In genomic region chr10:1056326-1057105, GRCh38 we compare ENCODE assay signal across 1 cellular context.
TF ChIP-seq lines count a peak whose summit lies in the region.

TSS of gene WDR37 (plus strand) at chr10:1056385. CDS start at chr10:1072156, 15,771 bp downstream.

TF ChIP-seq in GM23338, 12 proteins besides CTCF, POLR2A, EP300 and RAD21 (continued from another document):
- TF ChIP-seq ZNF462 (CRISPR knock-in tag; IDR thresholded peaks at IDR 0.05) (no peak), ETS1 (IDR thresholded peaks at IDR 0.05) (peak; percentile 81), CREB1 (CRISPR knock-in tag; IDR thresholded peaks at IDR 0.05; ENCODE audit: low read depth) (peak; percentile 56; the same call in 1 of the 2 replicates), ZNF331 (CRISPR knock-in tag; IDR thresholded peaks at IDR 0.05; ENCODE audit: low read depth) (no peak), ZNF114 (CRISPR knock-in tag; IDR thresholded peaks at IDR 0.05) (no peak), REST (IDR thresholded peaks at IDR 0.05; ENCODE audit: unreplicated experiment) (no peak), POLR2AphosphoS5 (IDR thresholded peaks at IDR 0.05; ENCODE audit: low read depth) (peak; percentile 93)
TF ChIP-seq in GM23338: peak in this region for 3.
